ENCODE assay signal across 11 cellular contexts in the genomic region with DNA sequence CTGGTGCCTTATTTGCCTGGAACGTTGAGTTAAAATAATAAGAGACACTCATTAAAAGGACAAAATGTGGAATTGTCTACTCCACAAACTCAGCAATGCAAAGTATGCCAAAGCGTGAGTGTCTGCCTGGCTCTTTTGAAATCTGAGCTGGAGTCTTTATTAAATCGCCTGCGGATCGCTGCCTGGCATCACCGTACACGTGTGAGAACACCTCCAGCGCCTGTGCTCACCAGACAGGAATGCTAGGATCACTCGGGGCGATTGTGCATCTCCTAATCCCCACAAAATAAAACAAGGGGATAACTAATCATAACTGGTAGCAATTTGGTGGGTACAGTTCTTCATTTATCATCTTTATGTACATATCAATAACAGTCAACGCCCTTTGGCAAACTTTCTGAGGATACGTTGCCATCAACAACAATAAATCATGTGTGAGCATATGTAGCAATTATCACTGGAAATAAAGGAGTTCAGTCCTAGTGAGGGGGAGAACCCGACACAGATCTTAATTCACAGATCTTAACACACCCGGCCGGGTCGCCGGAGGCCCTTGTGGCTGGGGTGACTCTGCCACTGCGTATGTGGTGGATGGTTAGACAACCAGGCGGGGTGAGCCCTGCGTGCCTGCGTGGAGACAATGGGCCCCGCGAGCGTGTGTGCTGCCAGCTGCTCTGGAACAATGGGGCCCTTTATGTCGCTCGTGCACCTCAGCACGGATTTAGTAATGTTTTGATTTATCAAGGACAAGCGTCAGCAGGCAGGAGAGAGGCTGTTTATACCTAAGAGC.
DNase-seq lines count a peak whose midpoint lies in the region; ATAC-seq and TF ChIP-seq lines count a peak whose summit lies in the region.
"Had no signal": no experiment of that assay in that cellular context is flagged by ENCODE, and none has a peak within 500 bp of the region (broad histone marks: within the 10 kb centered on the region; RNA-seq: fewer than 3 reads in every experiment).

No MANE protein-coding gene starts in this region.

- intact Hi-C loops in naive thymus-derived CD4-positive, alpha-beta T cell (cut with micrococcal nuclease): no loop called here

- POLR2A ChIA-PET in naive thymus-derived CD4-positive, alpha-beta T cell (lab: Charles Lee): no interaction called here

- no peak overlapping the region for H3K27ac Mint-ChIP-seq in immature natural killer cell
- H3K27ac Mint-ChIP-seq in naive thymus-derived CD4-positive, alpha-beta T cell: no peak overlapping the region

- peaks cover 0 to 2% (median 2%) of the 10 kb centered on the region in 3 donors for H3K27me3 Mint-ChIP-seq in immature natural killer cell (ENCODE audit: low read depth in 3 of 3)
- peaks cover 0 to 4% (median 0%) of the 10 kb centered on the region in 5 donors for H3K27me3 Mint-ChIP-seq in naive thymus-derived CD4-positive, alpha-beta T cell

- H3K36me3 ChIP-seq in naive thymus-derived CD4-positive, alpha-beta T cell (ENCODE audit: control insufficient read depth in 2 of 3, insufficient read depth in 3 of 3, low read length in 3 of 3): no peaks in the 10 kb centered on the region

- H3K9me3 Mint-ChIP-seq in immature natural killer cell: peaks cover 0 to 12% (median 1%) of the 10 kb centered on the region in 6 donors
- H3K9me3 Mint-ChIP-seq in naive thymus-derived CD4-positive, alpha-beta T cell: peaks cover 0 to 12% (median 3%) of the 10 kb centered on the region in 11 donors

- no peaks in the 10 kb centered on the region for H3K27me3 ChIP-seq in naive thymus-derived CD4-positive, alpha-beta T cell (ENCODE audit: control insufficient read depth in 2 of 2, insufficient read depth in 2 of 2, low read length in 2 of 2)

- no peaks in the 10 kb centered on the region for H3K4me1 ChIP-seq in naive thymus-derived CD4-positive, alpha-beta T cell (ENCODE audit: control insufficient read depth in 2 of 2, insufficient read depth in 2 of 2, low read length in 2 of 2)

- H3K9me3 ChIP-seq in naive thymus-derived CD4-positive, alpha-beta T cell (ENCODE audit: control insufficient read depth in 2 of 3, low read length in 3 of 3): no peaks in the 10 kb centered on the region

- no peaks in the 10 kb centered on the region for H3K36me3 Mint-ChIP-seq in immature natural killer cell
- no peaks in the 10 kb centered on the region for H3K36me3 Mint-ChIP-seq in naive thymus-derived CD4-positive, alpha-beta T cell

- H3K27ac ChIP-seq in skin epidermis: peak overlapping the region in 18 of 21 experiments; percentile 42 to 85 (median 63)
- H3K27ac ChIP-seq in naive thymus-derived CD4-positive, alpha-beta T cell (ENCODE audit: low read depth, low read length): no peak overlapping the region

- no peak overlapping the region for H3K4me3 ChIP-seq in skin epidermis
- no peak overlapping the region for H3K4me3 ChIP-seq in naive thymus-derived CD4-positive, alpha-beta T cell (ENCODE audit: low read length)

- DNase-seq in NCI-H1092 treated with DMSO at 0.1 percent for 48 hours (lab: John Stamatoyannopoulos, UW): peak; percentile 19
- DNase-seq in amygdala (lab: John Stamatoyannopoulos, UW): peak in 37 of 56 donors; percentile 1 to 79 (median 39)
- peak; percentile 39 for DNase-seq in inferior parietal cortex (ENCODE audit: extremely low spot score)
- DNase-seq in immature natural killer cell: no peak
- no peak for DNase-seq in stimulated activated naive CD8-positive, alpha-beta T cell treated with anti-CD3 and anti-CD28 coated beads, Interleukin-15, Interleukin-2, amounts not matched to agents 100 U/mL and 50 U/mL, for 24 hours
- no peak for DNase-seq in GM20000 (ENCODE audit: low spot score)
- DNase-seq in naive thymus-derived CD4-positive, alpha-beta T cell: no peak
- DNase-seq: activated effector memory CD4-positive, alpha-beta T cell treated with anti-CD3 and anti-CD28 coated beads, Interleukin-2, amount 50 U/mL, for 16 hours; effector CD8-positive, alpha-beta T cell; EL had no signal

- ATAC-seq in stimulated activated naive CD8-positive, alpha-beta T cell treated with anti-CD3 and anti-CD28 coated beads, Interleukin-15, Interleukin-2, amounts not matched to agents 100 U/mL and 50 U/mL, for 24 hours: no peak
- no peak for ATAC-seq in naive thymus-derived CD4-positive, alpha-beta T cell

- CTCF ChIA-PET in naive thymus-derived CD4-positive, alpha-beta T cell (lab: Charles Lee): no interaction called here

- H3K4me1 Mint-ChIP-seq in immature natural killer cell: no peaks in the 10 kb centered on the region
- no peaks in the 10 kb centered on the region for H3K4me1 Mint-ChIP-seq in naive thymus-derived CD4-positive, alpha-beta T cell

- TF ChIP-seq CTCF in GM20000 (IDR thresholded peaks at IDR 0.05; ENCODE audit: extremely low read depth, missing control alignments): no peak

- H3K4me3 Mint-ChIP-seq in immature natural killer cell: no peak overlapping the region
- no peak overlapping the region for H3K4me3 Mint-ChIP-seq in naive thymus-derived CD4-positive, alpha-beta T cell

Comparison
In these comparisons a context has a peak if more than half of its experiments do, and no peak if none do; other contexts are left out.
1. DNase-seq: peak in NCI-H1092 treated with DMSO at 0.1 percent for 48 hours (single experiment), amygdala (37 of 56) and inferior parietal cortex (single experiment); none in immature natural killer cell (0 of 3), stimulated activated naive CD8-positive, alpha-beta T cell treated with anti-CD3 and anti-CD28 coated beads, Interleukin-15, Interleukin-2, amounts not matched to agents 100 U/mL and 50 U/mL, for 24 hours (single experiment), GM20000 (single experiment) and naive thymus-derived CD4-positive, alpha-beta T cell (0 of 9).